ENCODE assay signal across 9 cellular contexts in the genomic region with DNA sequence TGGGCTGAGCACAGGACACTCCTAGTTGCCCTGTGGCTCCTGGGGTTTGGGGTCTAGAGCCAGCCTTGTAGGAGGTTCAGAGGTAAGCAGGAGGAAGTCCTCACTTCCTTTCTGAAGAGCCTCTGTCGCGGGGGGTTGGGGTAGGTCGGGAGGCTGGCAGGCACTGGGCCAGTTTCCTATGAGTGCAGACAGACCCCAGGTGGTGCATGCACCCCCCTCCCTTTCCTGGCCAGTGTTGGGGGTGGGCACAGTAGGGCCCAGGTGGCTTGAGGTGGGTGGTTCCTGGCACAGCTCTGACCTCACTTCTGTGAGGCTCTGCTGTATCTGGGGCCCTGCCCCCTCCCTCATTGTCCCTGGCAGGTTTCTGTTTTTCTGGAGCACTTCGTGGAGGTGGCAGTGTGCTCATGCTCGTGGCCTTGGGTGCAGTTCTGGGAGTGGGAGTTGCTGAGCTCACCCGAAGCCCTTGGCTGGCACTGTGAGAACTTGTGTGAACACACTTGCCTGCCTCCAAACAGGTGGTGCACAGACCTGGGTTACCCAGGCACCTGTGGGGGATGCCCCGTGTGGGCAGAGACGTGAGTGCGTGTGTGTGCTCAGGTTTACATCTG. TPM values are rescaled to one million over a fixed set of nuclear protein-coding genes. Genes with fewer than 3 reads are reported as not detected.
DNase-seq lines count a peak whose midpoint lies in the region; ATAC-seq and TF ChIP-seq lines count a peak whose summit lies in the region.
"Had no signal": no experiment of that assay in that cellular context is flagged by ENCODE, and none has a peak within 500 bp of the region (broad histone marks: within the 10 kb centered on the region; RNA-seq: fewer than 3 reads in every experiment).

No MANE protein-coding gene starts in this region.

- H3K9me3 Mint-ChIP-seq in CD4-positive, CD25-positive, alpha-beta regulatory T cell, result no peaks in the 10 kb centered on the region
- H3K9me3 Mint-ChIP-seq in activated T-cell treated with anti-CD3 and anti-CD28 coated beads, Interleukin-2, amount 50 U/mL, for 72 hours, result no peaks in the 10 kb centered on the region
- no peaks in the 10 kb centered on the region for H3K9me3 Mint-ChIP-seq in memory B cell

- no peak overlapping the region for H3K4me2 ChIP-seq in SK-N-SH
- H3K4me2 ChIP-seq: KMS-11 had no signal

- no peak overlapping the region for H3K27ac ChIP-seq in CD4-positive, CD25-positive, alpha-beta regulatory T cell (ENCODE audit: insufficient read depth, low read length, poor library complexity, severe bottlenecking)
- H3K27ac ChIP-seq in SK-N-SH (ENCODE audit: low read depth in 2 of 2, low read length in 1 of 2) (peak overlapping the region in 1 of 2 experiments; percentile 58; a peak in 1 of 4 replicates), vagina (no peak overlapping the region)
- H3K27ac ChIP-seq: KMS-11 had no signal

- H3K9me2 ChIP-seq in SK-N-SH, result no peaks in the 10 kb centered on the region

- H3K27me3 Mint-ChIP-seq in CD4-positive, CD25-positive, alpha-beta regulatory T cell, result peaks cover 23% of the 10 kb centered on the region
- peaks cover 16% of the 10 kb centered on the region for H3K27me3 Mint-ChIP-seq in activated T-cell treated with anti-CD3 and anti-CD28 coated beads, Interleukin-2, amount 50 U/mL, for 72 hours (ENCODE audit: low read depth)
- no peaks in the 10 kb centered on the region for H3K27me3 Mint-ChIP-seq in memory B cell

- no peaks in the 10 kb centered on the region for H3K79me2 ChIP-seq in SK-N-SH (ENCODE audit: insufficient read depth)

- WGBS in SK-N-SH (ENCODE audit: low lambda C conversion rate), result 67% methylated on average over 7 of the region's 9 CpGs

- CTCF ChIA-PET in SK-N-SH (lab: Yijun Ruan, JAX), result interaction anchor here (1.2 to 2.5 kb wide), 2 partner anchors 19 to 45 kb away, joined by 3 to 12 read pairs; no protein-coding TSS in a partner anchor

- H3K36me3 ChIP-seq in CD4-positive, CD25-positive, alpha-beta regulatory T cell (ENCODE audit: control insufficient read depth, insufficient read depth, low read length), result no peaks in the 10 kb centered on the region
- H3K36me3 ChIP-seq in SK-N-SH (replicated peaks in 1 of 2; ENCODE audit: control insufficient read depth in 1 of 2, insufficient read depth in 2 of 2, low read length in 1 of 2) (no peaks in the 10 kb centered on the region), vagina (no peaks in the 10 kb centered on the region)

- POLR2A ChIA-PET in SK-N-SH (lab: Yijun Ruan, JAX), result no interaction called here

- no peak for TF ChIP-seq POLR2A in vagina (IDR thresholded peaks at IDR 0.05)

- no peak overlapping the region for H2AFZ ChIP-seq in SK-N-SH (ENCODE audit: low read depth)

- DNase-seq in CD4-positive, CD25-positive, alpha-beta regulatory T cell, result peak in 1 of 3 donors; percentile 45
- DNase-seq in HFF-Myc (ENCODE audit: extremely low read depth, low read depth) (no peak), memory B cell (ENCODE audit: low spot score in 2 of 2) (no peak), SK-N-SH (no peak), glomerular visceral epithelial cell (ENCODE audit: extremely low spot score) (no peak), vagina (ENCODE audit: extremely low spot score in 2 of 2) (no peak)
- peak in 1 of 2 donors; percentile 24 for DNase-seq in activated T-cell treated with anti-CD3 and anti-CD28 coated beads, Interleukin-2, amount 50 U/mL, for 72 hours

- TF ChIP-seq RAD21 in SK-N-SH (IDR thresholded peaks at IDR 0.05; ENCODE audit: low read length), result no peak

- TF ChIP-seq EP300 in SK-N-SH (IDR thresholded peaks at IDR 0.05; ENCODE audit: borderline replicate concordance in 1 of 2, low read depth in 1 of 2, low read length in 1 of 2), result no peak

- TF ChIP-seq CTCF in HFF-Myc (IDR thresholded peaks at IDR 0.05; ENCODE audit: low read depth, low read length, missing control alignments) (no peak), SK-N-SH (IDR thresholded peaks at IDR 0.05) (no peak), vagina (IDR thresholded peaks at IDR 0.05) (no peak)

- peak in 1 of 2 donors; percentile 22 for ATAC-seq in CD4-positive, CD25-positive, alpha-beta regulatory T cell (ENCODE audit: low read depth in 2 of 2)
- ATAC-seq in activated T-cell treated with anti-CD3 and anti-CD28 coated beads, Interleukin-2, amount 50 U/mL, for 72 hours (replicated peaks in 1 of 2), result peak; percentile 4 to 6
- ATAC-seq in memory B cell (ENCODE audit: low read depth) (peak; percentile 60), HG03469 (IDR thresholded peaks at IDR 0.05; ENCODE audit: unreplicated experiment) (no peak)

- no peaks in the 10 kb centered on the region for H3K9me3 ChIP-seq in CD4-positive, CD25-positive, alpha-beta regulatory T cell (ENCODE audit: control insufficient read depth in 2 of 2, low read length in 2 of 2)
- H3K9me3 ChIP-seq in SK-N-SH, result no peaks in the 10 kb centered on the region
- H3K9me3 ChIP-seq in vagina, result no peaks in the 10 kb centered on the region

- H3K27me3 ChIP-seq in CD4-positive, CD25-positive, alpha-beta regulatory T cell (ENCODE audit: control insufficient read depth, insufficient read depth, low read length), result no peaks in the 10 kb centered on the region
- H3K27me3 ChIP-seq in SK-N-SH (ENCODE audit: insufficient read depth) (peaks cover 31% of the 10 kb centered on the region; the same call in 1 of the 2 replicates), vagina (no peaks in the 10 kb centered on the region)

- H3K4me3 Mint-ChIP-seq in CD4-positive, CD25-positive, alpha-beta regulatory T cell, result peak overlapping the region; percentile 47 to 87 (median 73)
- peak overlapping the region; percentile 69 to 78 for H3K4me3 Mint-ChIP-seq in activated T-cell treated with anti-CD3 and anti-CD28 coated beads, Interleukin-2, amount 50 U/mL, for 72 hours
- H3K4me3 Mint-ChIP-seq in memory B cell, result peak overlapping the region; percentile 74

- no peak overlapping the region for H3K9ac ChIP-seq in SK-N-SH
- H3K9ac ChIP-seq: KMS-11 had no signal

- intact Hi-C loops in vagina (cut with DNase I), result no loop called here

- H3K4me1 Mint-ChIP-seq in CD4-positive, CD25-positive, alpha-beta regulatory T cell, result peaks cover 7 to 53% (median 26%) of the 10 kb centered on the region in 4 donors
- H3K4me1 Mint-ChIP-seq in activated T-cell treated with anti-CD3 and anti-CD28 coated beads, Interleukin-2, amount 50 U/mL, for 72 hours (ENCODE audit: low read depth), result peaks cover 48% of the 10 kb centered on the region
- H3K4me1 Mint-ChIP-seq in memory B cell, result peaks cover 28% of the 10 kb centered on the region

- no peak overlapping the region for H3K4me3 ChIP-seq in CD4-positive, CD25-positive, alpha-beta regulatory T cell (ENCODE audit: low read depth, low read length)
- H3K4me3 ChIP-seq in HFF-Myc (replicated peaks; ENCODE audit: low read depth, low read length) (peak overlapping the region; percentile 76), SK-N-SH (ENCODE audit: low read depth in 2 of 2, low read length in 1 of 2) (no peak overlapping the region), vagina (no peak overlapping the region)

- H3K36me3 Mint-ChIP-seq in CD4-positive, CD25-positive, alpha-beta regulatory T cell, result no peaks in the 10 kb centered on the region
- H3K36me3 Mint-ChIP-seq in activated T-cell treated with anti-CD3 and anti-CD28 coated beads, Interleukin-2, amount 50 U/mL, for 72 hours (ENCODE audit: insufficient read depth in 2 of 2), result peaks cover 0 to 2% of the 10 kb centered on the region in 2 donors
- no peaks in the 10 kb centered on the region for H3K36me3 Mint-ChIP-seq in memory B cell

- peak overlapping the region in 1 of 3 donors; percentile 48 for H3K27ac Mint-ChIP-seq in CD4-positive, CD25-positive, alpha-beta regulatory T cell
- H3K27ac Mint-ChIP-seq in activated T-cell treated with anti-CD3 and anti-CD28 coated beads, Interleukin-2, amount 50 U/mL, for 72 hours, result no peak overlapping the region
- H3K27ac Mint-ChIP-seq in memory B cell, result peak overlapping the region; percentile 21

- H4K20me1 ChIP-seq in SK-N-SH (ENCODE audit: insufficient read depth), result no peaks in the 10 kb centered on the region

- H3K4me1 ChIP-seq in CD4-positive, CD25-positive, alpha-beta regulatory T cell (ENCODE audit: control insufficient read depth, insufficient read depth, low read length, poor library complexity, severe bottlenecking), result peaks cover 45% of the 10 kb centered on the region
- H3K4me1 ChIP-seq in SK-N-SH (ENCODE audit: control insufficient read depth in 1 of 2, insufficient read depth in 2 of 2, low read depth in 1 of 2, low read length in 1 of 2), result peaks cover 0 to 55% of the 10 kb centered on the region in 2 experiments; a peak in 1 of 4 replicates
- peaks cover 38% of the 10 kb centered on the region for H3K4me1 ChIP-seq in vagina

- no peaks in the 10 kb centered on the region for H3F3A ChIP-seq in SK-N-SH (replicated peaks; ENCODE audit: insufficient read depth)

TF ChIP-seq in SK-N-SH, 30 proteins besides CTCF, POLR2A, EP300 and RAD21:
- TF ChIP-seq EZH2phosphoT487 (IDR thresholded peaks at IDR 0.05; ENCODE audit: borderline replicate concordance, low read depth), result no peak

RNA-seq across cellular contexts. Expression of a gene that starts 1.8 kb away (rescaled TPM):
- not detected for total RNA-seq in CD4-positive, CD25-positive, alpha-beta regulatory T cell
- not detected for polyA plus RNA-seq in CD4-positive, CD25-positive, alpha-beta regulatory T cell
- 1 to 10 TPM; 1.1 to 1.3 TPM for total RNA-seq in activated T-cell treated with anti-CD3 and anti-CD28 coated beads, Interleukin-2, amount 50 U/mL, for 72 hours
- 0.16 and 0.19 TPM in 2 replicates for polyA plus RNA-seq in SK-N-SH (2012; rRNA removed)
- 0.14 and 0.35 TPM in 2 replicates for polyA plus RNA-seq in SK-N-SH (2012; cell fraction: cytosol; rRNA removed)
- polyA plus RNA-seq in SK-N-SH (2012; cell fraction: nucleus; rRNA removed), result 0.38 and 0.56 TPM in 2 replicates
- 6.9 TPM for total RNA-seq in vagina

RNA-seq across cellular contexts. Expression of a gene that starts 38.9 kb away (rescaled TPM):
- not detected for total RNA-seq in CD4-positive, CD25-positive, alpha-beta regulatory T cell
- under 1 TPM in 3 of 4 donors, not detected in 1; 0.09 to 0.22 (median 0.17) TPM for polyA plus RNA-seq in CD4-positive, CD25-positive, alpha-beta regulatory T cell
- total RNA-seq in activated T-cell treated with anti-CD3 and anti-CD28 coated beads, Interleukin-2, amount 50 U/mL, for 72 hours, result not detected
- polyA plus RNA-seq in SK-N-SH (2012; rRNA removed), result not detected in 2 replicates
- not detected in 2 replicates for polyA plus RNA-seq in SK-N-SH (2012; cell fraction: cytosol; rRNA removed)
- polyA plus RNA-seq in SK-N-SH (2012; cell fraction: nucleus; rRNA removed), result not detected in 2 replicates
- not detected for total RNA-seq in vagina
